In the genomic region with DNA sequence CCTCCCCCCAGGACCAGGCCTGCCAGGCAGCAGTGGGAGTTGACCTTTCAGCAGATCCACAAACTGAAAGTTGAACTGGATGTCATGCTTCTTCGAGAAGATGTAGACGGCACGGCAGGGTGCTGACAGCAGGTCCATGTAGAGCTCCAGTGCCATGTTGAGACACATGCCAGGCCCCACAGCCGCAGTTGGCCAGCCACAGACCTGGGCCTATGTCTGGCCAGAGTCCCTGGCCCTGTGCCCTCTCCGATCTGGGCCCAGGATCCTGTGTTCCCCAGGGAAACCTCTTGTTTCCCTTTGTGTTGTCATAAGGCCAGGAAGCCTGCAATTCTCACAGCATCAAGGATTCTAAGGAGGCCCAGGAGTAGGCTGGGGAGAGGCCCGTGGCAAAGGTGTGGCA, we compare ENCODE assay signal across 16 cellular contexts. TPM values are rescaled to one million over a fixed set of nuclear protein-coding genes. Genes with fewer than 3 reads are reported as not detected.
DNase-seq lines count a peak whose midpoint lies in the region; ATAC-seq and TF ChIP-seq lines count a peak whose summit lies in the region.
"Had no signal": no experiment of that assay in that cellular context is flagged by ENCODE, and none has a peak within 500 bp of the region (broad histone marks: within the 10 kb centered on the region; RNA-seq: fewer than 3 reads in every experiment).

A gene (minus strand): TSS at position 253 of the 400 bp plus-strand sequence. CDS start 97 bp downstream, at position 156.

- H3K4me3 ChIP-seq in cardiac muscle cell (no peak within 1 kb of the TSS), lower leg skin (ENCODE audit: low read depth, poor library complexity, severe bottlenecking) (no peak within 1 kb of the TSS), colonic mucosa (no peak within 1 kb of the TSS)

- peak within 1 kb of the TSS; percentile 56 for H3K27ac Mint-ChIP-seq in activated T-helper 17 cell treated with anti-CD3 and anti-CD28 coated beads, Interleukin-2, amount 50 U/mL, for 72 hours
- peak within 1 kb of the TSS; percentile 65 for H3K27ac Mint-ChIP-seq in progenitor cell of endocrine pancreas
- H3K27ac Mint-ChIP-seq: activated CD8-positive, alpha-beta memory T cell treated with anti-CD3 and anti-CD28 coated beads, Interleukin-2, amount 10 ng/mL, durations not matched to agents 7 days and 5 days had no signal

- no peaks in the 10 kb centered on the region for H3K36me3 Mint-ChIP-seq in activated T-helper 17 cell treated with anti-CD3 and anti-CD28 coated beads, Interleukin-2, amount 50 U/mL, for 72 hours (ENCODE audit: low read depth)
- no peaks in the 10 kb centered on the region for H3K36me3 Mint-ChIP-seq in progenitor cell of endocrine pancreas (ENCODE audit: insufficient read depth)
- H3K36me3 Mint-ChIP-seq: activated CD8-positive, alpha-beta memory T cell treated with anti-CD3 and anti-CD28 coated beads, Interleukin-2, amount 10 ng/mL, durations not matched to agents 7 days and 5 days had no signal

- H3K9me3 Mint-ChIP-seq in activated T-helper 17 cell treated with anti-CD3 and anti-CD28 coated beads, Interleukin-2, amount 50 U/mL, for 72 hours, result no peaks in the 10 kb centered on the region
- H3K9me3 Mint-ChIP-seq in progenitor cell of endocrine pancreas (ENCODE audit: low read depth), result peaks cover 4% of the 10 kb centered on the region

- intact Hi-C loops in lower leg skin (cut with DNase I; ENCODE audit: low total_unique reads), result no loop called here
- intact Hi-C loops in colonic mucosa (cut with DNase I), result loop anchor here (10.0 kb wide), 1 partner anchor 160 kb away; no protein-coding TSS in a partner anchor

- no peaks in the 10 kb centered on the region for H3K9me3 ChIP-seq in cardiac muscle cell (ENCODE audit: low read depth)
- H3K9me3 ChIP-seq in colonic mucosa, result no peaks in the 10 kb centered on the region

- no peak for TF ChIP-seq CTCF in cardiac muscle cell (IDR thresholded peaks at IDR 0.05; ENCODE audit: low read depth, low read length)
- no peak for TF ChIP-seq CTCF in progenitor cell of endocrine pancreas (IDR thresholded peaks at IDR 0.05; ENCODE audit: unreplicated experiment)
- TF ChIP-seq CTCF in lower leg skin (IDR thresholded peaks at IDR 0.05), result no peak
- no peak for TF ChIP-seq CTCF in colonic mucosa (IDR thresholded peaks at IDR 0.05)

- no peak for TF ChIP-seq POLR2A in lower leg skin (IDR thresholded peaks at IDR 0.05)

- no peaks in the 10 kb centered on the region for H3K4me1 Mint-ChIP-seq in activated T-helper 17 cell treated with anti-CD3 and anti-CD28 coated beads, Interleukin-2, amount 50 U/mL, for 72 hours
- peaks cover 15% of the 10 kb centered on the region for H3K4me1 Mint-ChIP-seq in progenitor cell of endocrine pancreas (ENCODE audit: low read depth)

- H3K27me3 ChIP-seq in cardiac muscle cell (no peaks in the 10 kb centered on the region), colonic mucosa (no peaks in the 10 kb centered on the region)

- H3K27me3 Mint-ChIP-seq in activated T-helper 17 cell treated with anti-CD3 and anti-CD28 coated beads, Interleukin-2, amount 50 U/mL, for 72 hours, result peaks cover 13% of the 10 kb centered on the region
- peaks cover 3% of the 10 kb centered on the region for H3K27me3 Mint-ChIP-seq in progenitor cell of endocrine pancreas
- H3K27me3 Mint-ChIP-seq: activated CD8-positive, alpha-beta memory T cell treated with anti-CD3 and anti-CD28 coated beads, Interleukin-2, amount 10 ng/mL, durations not matched to agents 7 days and 5 days had no signal

- H3K27ac ChIP-seq in cardiac muscle cell (peak within 1 kb of the TSS; percentile 51), colonic mucosa (no peak within 1 kb of the TSS)
- H3K27ac ChIP-seq: VCaP had no signal

- peak; percentile 32 for DNase-seq in CD1c-positive myeloid dendritic cell (ENCODE audit: extremely low spot score)
- DNase-seq in cardiac muscle cell (ENCODE audit: low read depth in 1 of 2, low spot score in 1 of 2), result peak; percentile 61 to 74
- no peak for DNase-seq in progenitor cell of endocrine pancreas (ENCODE audit: low spot score, unreplicated experiment)
- DNase-seq in lower leg skin (ENCODE audit: low spot score in 2 of 2), result no peak
- no peak for DNase-seq in colonic mucosa
- DNase-seq in H4 (ENCODE audit: low spot score), result no peak
- DNase-seq: activated CD8-positive, alpha-beta memory T cell treated with anti-CD3 and anti-CD28 coated beads, Interleukin-2, amount 10 ng/mL, durations not matched to agents 7 days and 5 days; activated naive CD4-positive, alpha-beta T cell treated with anti-CD3 and anti-CD28 coated beads, Interleukin-2, amount 50 U/mL, for 16 hours; left colon; NCI-H1048; OCI-M1; stimulated activated CD4-positive, alpha-beta T cell treated with anti-CD3 and anti-CD28 coated beads, Interleukin-12 subunit alpha, Interleukin-12 subunit beta, amount 100 ng/mL, for 4 hours had no signal

- ATAC-seq in activated T-helper 17 cell treated with anti-CD3 and anti-CD28 coated beads, Interleukin-2, amount 50 U/mL, for 72 hours (replicated peaks), result no peak
- no peak for ATAC-seq in HG02678 (IDR thresholded peaks at IDR 0.05; ENCODE audit: unreplicated experiment)
- ATAC-seq: activated CD8-positive, alpha-beta memory T cell treated with anti-CD3 and anti-CD28 coated beads, Interleukin-2, amount 10 ng/mL, durations not matched to agents 7 days and 5 days; left colon had no signal

- no peaks in the 10 kb centered on the region for H3K4me1 ChIP-seq in cardiac muscle cell (ENCODE audit: low read depth)
- no peaks in the 10 kb centered on the region for H3K4me1 ChIP-seq in colonic mucosa

- H3K36me3 ChIP-seq in cardiac muscle cell (no peaks in the 10 kb centered on the region), colonic mucosa (no peaks in the 10 kb centered on the region)

- no peak within 1 kb of the TSS for H3K4me3 Mint-ChIP-seq in activated T-helper 17 cell treated with anti-CD3 and anti-CD28 coated beads, Interleukin-2, amount 50 U/mL, for 72 hours
- no peak within 1 kb of the TSS for H3K4me3 Mint-ChIP-seq in progenitor cell of endocrine pancreas (ENCODE audit: low read depth)
- H3K4me3 Mint-ChIP-seq: activated CD8-positive, alpha-beta memory T cell treated with anti-CD3 and anti-CD28 coated beads, Interleukin-2, amount 10 ng/mL, durations not matched to agents 7 days and 5 days had no signal

- H3K9ac ChIP-seq in colonic mucosa (ENCODE audit: low read depth in 2 of 2, low read length in 2 of 2), result no peak within 1 kb of the TSS

- 69 to 70% methylated on average over 6 of the region's 6 CpGs for WGBS in lower leg skin, 2 donors

RNA-seq across cellular contexts. Expression of the gene that starts here (rescaled TPM):
- total RNA-seq in activated T-helper 17 cell treated with anti-CD3 and anti-CD28 coated beads, Interleukin-2, amount 50 U/mL, for 72 hours, result not detected
- total RNA-seq in cardiac muscle cell (not detected in 2 replicates), progenitor cell of endocrine pancreas (not detected in 2 replicates), lower leg skin (not detected), colonic mucosa (not detected)
- not detected in 2 replicates for polyA plus RNA-seq in cardiac muscle cell
- total RNA-seq in H4 (2014; rRNA removed; shearing (Covaris generic)), result not detected in 2 replicates
- total RNA-seq: activated CD8-positive, alpha-beta memory T cell treated with anti-CD3 and anti-CD28 coated beads, Interleukin-2, amount 10 ng/mL, durations not matched to agents 7 days and 5 days; left colon had no signal
- polyA plus RNA-seq: thymus had no signal

Comparison
In these comparisons a context has a peak if more than half of its experiments do, and no peak if none do; other contexts are left out.
1. Peak in DNase-seq and H3K27ac ChIP-seq in cardiac muscle cell; RNA of the gene not detected or under 1 TPM.